16 cellular contexts compared by ENCODE assay signal in the genomic region with DNA sequence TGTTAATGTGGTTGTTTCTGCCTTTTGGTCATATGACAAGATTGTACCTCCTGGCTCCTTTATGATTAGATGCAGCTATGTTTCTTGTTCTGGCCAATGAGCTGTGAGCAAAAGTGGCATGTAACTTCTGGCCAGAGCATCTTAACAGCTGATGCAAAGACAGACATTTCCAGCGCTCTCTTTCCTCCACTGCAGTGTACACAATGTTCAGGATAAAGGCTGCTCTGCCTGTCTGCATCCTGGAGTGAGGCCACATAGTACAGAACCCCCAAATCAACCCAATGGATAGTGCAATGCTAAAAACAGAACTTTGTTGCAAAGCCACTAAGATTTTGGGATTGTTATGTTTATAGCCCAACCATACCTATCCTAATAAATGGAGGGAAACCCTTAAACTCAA. TPM values are rescaled to one million over a fixed set of nuclear protein-coding genes. Genes with fewer than 3 reads are reported as not detected.
A peak's percentile ranks its signal among the peaks of the same experiment; 100 is the strongest.
DNase-seq lines count a peak whose midpoint lies in the region; ATAC-seq and TF ChIP-seq lines count a peak whose summit lies in the region.
"Had no signal": no experiment of that assay in that cellular context is flagged by ENCODE, and none has a peak within 500 bp of the region (broad histone marks: within the 10 kb centered on the region; RNA-seq: fewer than 3 reads in every experiment).

No MANE protein-coding gene starts in this region.

- H2AFZ ChIP-seq in osteoblast (ENCODE audit: low read length) = no peak overlapping the region

- ATAC-seq in heart left ventricle = peak; percentile 35 to 71 (median 60)
- ATAC-seq in activated T-helper 17 cell treated with anti-CD3 and anti-CD28 coated beads, Interleukin-2, amount 50 U/mL, for 72 hours (replicated peaks) = no peak
- no peak for ATAC-seq in stimulated activated naive B cell treated with anti-CD40 and anti-IgM and Interleukin-4, amounts not matched to agents 10 μg/mL and 1 μg/mL and 100 μg/mL, for 72 hours (replicated peaks)
- no peak for ATAC-seq in esophagus mucosa
- ATAC-seq: activated CD4-positive, CD25-positive, alpha-beta regulatory T cell treated with anti-CD3 and anti-CD28 coated beads, Interleukin-2, amount 50 U/mL, for 24 hours; Panc1 had no signal

- H2BK15ac ChIP-seq in mesendoderm (replicated peaks; ENCODE audit: low read depth) = no peak overlapping the region

- H3K9me3 ChIP-seq in heart left ventricle (no peaks in the 10 kb centered on the region), right atrium auricular region (no peaks in the 10 kb centered on the region), osteoblast (ENCODE audit: low read depth, low read length) (no peaks in the 10 kb centered on the region)
- H3K9me3 ChIP-seq: right lobe of liver, uterus had no signal

- H4K8ac ChIP-seq in mesendoderm (ENCODE audit: low read depth, low read length) = no peak overlapping the region

- 48 to 82% (median 57%) methylated on average over 1 of the region's 1 CpG for WGBS in heart left ventricle, 4 donors
- no CpG with 5 or more reads among the region's 1 CpG for WGBS in mesendoderm (ENCODE audit: extremely low coverage, insufficient coverage, low lambda C conversion rate)

- peaks cover 11 to 98% (median 89%) of the 10 kb centered on the region in 12 donors for H3K4me1 ChIP-seq in heart left ventricle
- peaks cover 0 to 96% of the 10 kb centered on the region in 2 donors for H3K4me1 ChIP-seq in right atrium auricular region
- H3K4me1 ChIP-seq in mesendoderm (ENCODE audit: control insufficient read depth, low read depth, low read length) = peaks cover 11% of the 10 kb centered on the region
- H3K4me1 ChIP-seq in osteoblast (ENCODE audit: insufficient read depth, low read length) = peaks cover 9% of the 10 kb centered on the region

- H3K4me1 Mint-ChIP-seq in activated T-helper 17 cell treated with anti-CD3 and anti-CD28 coated beads, Interleukin-2, amount 50 U/mL, for 72 hours = peaks cover 49% of the 10 kb centered on the region
- H3K4me1 Mint-ChIP-seq in stimulated activated naive B cell treated with anti-CD40 and anti-IgM and Interleukin-4, amounts not matched to agents 10 μg/mL and 1 μg/mL and 100 μg/mL, for 72 hours = peaks cover 47 to 77% of the 10 kb centered on the region in 2 donors

- H3K4ac ChIP-seq in mesendoderm (ENCODE audit: low read depth, low read length) = no peak overlapping the region

- no peak overlapping the region for H3K23ac ChIP-seq in mesendoderm (ENCODE audit: low read length)

- TF ChIP-seq CTCF in heart left ventricle (IDR thresholded peaks at IDR 0.05) (no peak), right atrium auricular region (IDR thresholded peaks at IDR 0.05) (no peak), osteoblast (IDR thresholded peaks at IDR 0.05; ENCODE audit: extremely low read depth, low read depth, low read length) (no peak)

- H2BK120ac ChIP-seq in mesendoderm (ENCODE audit: low read depth, low read length) = no peak overlapping the region

- H3K27me3 ChIP-seq in heart left ventricle (no peaks in the 10 kb centered on the region), right atrium auricular region (no peaks in the 10 kb centered on the region), mesendoderm (ENCODE audit: insufficient read depth, low read length, poor library complexity) (no peaks in the 10 kb centered on the region), osteoblast (ENCODE audit: insufficient read depth, low read length) (no peaks in the 10 kb centered on the region)
- H3K27me3 ChIP-seq: right lobe of liver, uterus had no signal

- H4K5ac ChIP-seq in mesendoderm (ENCODE audit: low read length) = no peak overlapping the region

- TF ChIP-seq POLR2A in heart left ventricle (IDR thresholded peaks at IDR 0.05) = no peak

- H2BK5ac ChIP-seq in mesendoderm (ENCODE audit: low read length) = no peak overlapping the region

- no peak overlapping the region for H3K18ac ChIP-seq in mesendoderm (ENCODE audit: low read length)

- H3K36me3 ChIP-seq in heart left ventricle (peaks cover 0 to 5% (median 0%) of the 10 kb centered on the region in 9 donors), right atrium auricular region (no peaks in the 10 kb centered on the region), mesendoderm (ENCODE audit: control insufficient read depth, insufficient read depth, low read length) (no peaks in the 10 kb centered on the region), osteoblast (ENCODE audit: insufficient read depth, low read length) (no peaks in the 10 kb centered on the region)
- H3K36me3 ChIP-seq: right lobe of liver, uterus had no signal

- no peak overlapping the region for H2AK5ac ChIP-seq in mesendoderm (ENCODE audit: low read length)

- peak overlapping the region; percentile 88 for H3K27ac Mint-ChIP-seq in activated T-helper 17 cell treated with anti-CD3 and anti-CD28 coated beads, Interleukin-2, amount 50 U/mL, for 72 hours
- peak overlapping the region; percentile 69 for H3K27ac Mint-ChIP-seq in stimulated activated naive B cell treated with anti-CD40 and anti-IgM and Interleukin-4, amounts not matched to agents 10 μg/mL and 1 μg/mL and 100 μg/mL, for 72 hours

- H3K4me3 ChIP-seq in heart left ventricle (no peak overlapping the region), right atrium auricular region (no peak overlapping the region), mesendoderm (ENCODE audit: low read length) (no peak overlapping the region), osteoblast (ENCODE audit: insufficient read depth, low read length) (no peak overlapping the region)
- H3K4me3 ChIP-seq: right lobe of liver, SK-N-MC, uterus had no signal

- H3K79me2 ChIP-seq in mesendoderm (ENCODE audit: control insufficient read depth, insufficient read depth, low read length) (peaks cover 77% of the 10 kb centered on the region), osteoblast (ENCODE audit: insufficient read depth, low read length) (peaks cover 98% of the 10 kb centered on the region)

- peak overlapping the region; percentile 77 for H3K4me3 Mint-ChIP-seq in activated T-helper 17 cell treated with anti-CD3 and anti-CD28 coated beads, Interleukin-2, amount 50 U/mL, for 72 hours
- H3K4me3 Mint-ChIP-seq in stimulated activated naive B cell treated with anti-CD40 and anti-IgM and Interleukin-4, amounts not matched to agents 10 μg/mL and 1 μg/mL and 100 μg/mL, for 72 hours = no peak overlapping the region

- no peak overlapping the region for H3K9ac ChIP-seq in mesendoderm (ENCODE audit: low read length)

- peak overlapping the region in 1 of 12 donors; percentile 7 for H3K27ac ChIP-seq in heart left ventricle
- peak overlapping the region in 1 of 2 donors; percentile 24 for H3K27ac ChIP-seq in right atrium auricular region
- no peak overlapping the region for H3K27ac ChIP-seq in mesendoderm (ENCODE audit: low read depth, low read length)
- H3K27ac ChIP-seq in osteoblast (ENCODE audit: low read depth, low read length) = no peak overlapping the region
- H3K27ac ChIP-seq: right lobe of liver, SK-N-MC, uterus had no signal

- H3K79me1 ChIP-seq in mesendoderm (ENCODE audit: low read length) = peaks cover 15% of the 10 kb centered on the region

- H4K20me1 ChIP-seq in osteoblast (ENCODE audit: insufficient read depth, low read length) = peaks cover 97% of the 10 kb centered on the region

- no peaks in the 10 kb centered on the region for H3K9me3 Mint-ChIP-seq in activated T-helper 17 cell treated with anti-CD3 and anti-CD28 coated beads, Interleukin-2, amount 50 U/mL, for 72 hours
- H3K9me3 Mint-ChIP-seq in stimulated activated naive B cell treated with anti-CD40 and anti-IgM and Interleukin-4, amounts not matched to agents 10 μg/mL and 1 μg/mL and 100 μg/mL, for 72 hours = no peaks in the 10 kb centered on the region

- H3K36me3 Mint-ChIP-seq in activated T-helper 17 cell treated with anti-CD3 and anti-CD28 coated beads, Interleukin-2, amount 50 U/mL, for 72 hours (ENCODE audit: low read depth) = peaks cover 66% of the 10 kb centered on the region
- H3K36me3 Mint-ChIP-seq in stimulated activated naive B cell treated with anti-CD40 and anti-IgM and Interleukin-4, amounts not matched to agents 10 μg/mL and 1 μg/mL and 100 μg/mL, for 72 hours = peaks cover 25 to 42% of the 10 kb centered on the region in 2 donors

- intact Hi-C loops in heart left ventricle (cut with DNase I) = no loop called here

- peak overlapping the region; percentile 10 for H3K56ac ChIP-seq in mesendoderm (ENCODE audit: low read length)

- H3K27me3 Mint-ChIP-seq in activated T-helper 17 cell treated with anti-CD3 and anti-CD28 coated beads, Interleukin-2, amount 50 U/mL, for 72 hours = no peaks in the 10 kb centered on the region
- no peaks in the 10 kb centered on the region for H3K27me3 Mint-ChIP-seq in stimulated activated naive B cell treated with anti-CD40 and anti-IgM and Interleukin-4, amounts not matched to agents 10 μg/mL and 1 μg/mL and 100 μg/mL, for 72 hours

- H3K4me2 ChIP-seq in mesendoderm (ENCODE audit: low read length) (no peak overlapping the region), osteoblast (ENCODE audit: insufficient read depth, low read length) (no peak overlapping the region)

- DNase-seq in heart left ventricle (no peak), right atrium auricular region (ENCODE audit: low spot score) (no peak), mesendoderm (no peak), osteoblast (ENCODE audit: insufficient read length, low spot score, missing footprints) (no peak), NCI-H774 (lab: John Stamatoyannopoulos, UW) (no peak)
- no peak for DNase-seq in stimulated activated naive B cell treated with anti-CD40 and anti-IgM and Interleukin-4, amounts not matched to agents 10 μg/mL and 1 μg/mL and 100 μg/mL, for 72 hours
- DNase-seq: IMR-90, NCI-H1694 treated with DMSO at 0.1 percent for 48 hours, right lobe of liver, T-helper 9 cell, uterus had no signal

RNA-seq across cellular contexts. Expression of a gene that starts 17.9 kb away (rescaled TPM):
- total RNA-seq in heart left ventricle (10 to 100 TPM; 13.0 to 26.3 (median 19.2) TPM), right atrium auricular region (10 to 100 TPM; 19.5 to 20.1 TPM), esophagus mucosa (15.0 TPM), osteoblast (30.8 and 32.4 TPM in 2 replicates)
- polyA plus RNA-seq in heart left ventricle = 10 to 100 TPM; 10.9 to 11.0 TPM
- 10 to 100 TPM; 36.3 to 40.4 TPM for total RNA-seq in activated T-helper 17 cell treated with anti-CD3 and anti-CD28 coated beads, Interleukin-2, amount 50 U/mL, for 72 hours
- polyA plus RNA-seq in mesendoderm (2013, experiment 1 of 2) = 24.6 TPM
- 23.4 TPM for polyA plus RNA-seq in mesendoderm (2013, experiment 2 of 2)

Comparison
In these comparisons a context has a peak if more than half of its experiments do, and no peak if none do; other contexts are left out.
1. ATAC-seq: peak in heart left ventricle (4 of 4); none in activated T-helper 17 cell treated with anti-CD3 and anti-CD28 coated beads, Interleukin-2, amount 50 U/mL, for 72 hours (single experiment), stimulated activated naive B cell treated with anti-CD40 and anti-IgM and Interleukin-4, amounts not matched to agents 10 μg/mL and 1 μg/mL and 100 μg/mL, for 72 hours (0 of 2) and esophagus mucosa (single experiment).